Comparison of ENCODE assay signal across 8 cellular contexts in genomic region chr10:78407009-78407711, GRCh38.
DNase-seq lines count a peak whose midpoint lies in the region; ATAC-seq and TF ChIP-seq lines count a peak whose summit lies in the region.

No MANE protein-coding gene starts in this region.

- H3K4me3 ChIP-seq in esophagus squamous epithelium (peak overlapping the region in 3 of 4 donors; percentile 10 to 57 (median 30)), mucosa of rectum (ENCODE audit: low read length in 2 of 2) (peak overlapping the region; percentile 26 to 50)

- H3K36me3 Mint-ChIP-seq in activated T-cell treated with anti-CD3 and anti-CD28 coated beads, Interleukin-2, amount 50 U/mL, for 24 hours (ENCODE audit: low read depth) = no peaks in the 10 kb centered on the region
- H3K36me3 Mint-ChIP-seq in stimulated activated effector memory CD8-positive, alpha-beta T cell treated with anti-CD3 and anti-CD28 coated beads, Interleukin-12 subunit alpha, Interleukin-12 subunit beta, amount 100 ng/mL, for 72 hours = no peaks in the 10 kb centered on the region

- no peak overlapping the region for H3K9ac ChIP-seq in mucosa of rectum (ENCODE audit: low read depth in 1 of 2, low read length in 2 of 2)

- no peak for TF ChIP-seq CTCF in esophagus squamous epithelium (IDR thresholded peaks at IDR 0.05)

- H3K27ac Mint-ChIP-seq in activated T-cell treated with anti-CD3 and anti-CD28 coated beads, Interleukin-2, amount 50 U/mL, for 24 hours = no peak overlapping the region
- no peak overlapping the region for H3K27ac Mint-ChIP-seq in stimulated activated effector memory CD8-positive, alpha-beta T cell treated with anti-CD3 and anti-CD28 coated beads, Interleukin-12 subunit alpha, Interleukin-12 subunit beta, amount 100 ng/mL, for 72 hours

- H3K4me1 ChIP-seq in esophagus squamous epithelium (peaks cover 16 to 33% (median 19%) of the 10 kb centered on the region in 3 donors), mucosa of rectum (ENCODE audit: control insufficient read depth in 2 of 2, insufficient read depth in 2 of 2, low read length in 2 of 2) (peaks cover 0 to 6% of the 10 kb centered on the region in 2 donors)

- no peak for TF ChIP-seq POLR2A in esophagus squamous epithelium (IDR thresholded peaks at IDR 0.05)

- H3K36me3 ChIP-seq in esophagus squamous epithelium (no peaks in the 10 kb centered on the region), mucosa of rectum (ENCODE audit: control insufficient read depth in 2 of 2, insufficient read depth in 2 of 2, low read length in 2 of 2) (no peaks in the 10 kb centered on the region)

- DNase-seq in COLO829 (ENCODE audit: low spot score) (peak; percentile 11), NCI-H524 (lab: John Stamatoyannopoulos, UW) (peak; percentile 47 to 82), esophagus squamous epithelium (lab: John Stamatoyannopoulos, UW) (no peak), H4 (ENCODE audit: low spot score) (no peak)
- peak; percentile 78 for DNase-seq in activated T-cell treated with anti-CD3 and anti-CD28 coated beads, Interleukin-2, amount 50 U/mL, for 24 hours
- peak; percentile 31 to 67 for DNase-seq in stimulated activated effector memory CD8-positive, alpha-beta T cell treated with anti-CD3 and anti-CD28 coated beads, Interleukin-12 subunit alpha, Interleukin-12 subunit beta, amount 100 ng/mL, for 72 hours (ENCODE audit: low spot score in 2 of 2)

- H3K27me3 ChIP-seq in esophagus squamous epithelium (peaks cover 0 to 25% (median 0%) of the 10 kb centered on the region in 4 donors), mucosa of rectum (ENCODE audit: control insufficient read depth in 2 of 2, insufficient read depth in 2 of 2, low read length in 2 of 2) (peaks cover 5 to 6% of the 10 kb centered on the region in 2 donors)

- peak; percentile 55 for ATAC-seq in HG02884 (IDR thresholded peaks at IDR 0.05; ENCODE audit: unreplicated experiment)
- ATAC-seq in stimulated activated effector memory CD8-positive, alpha-beta T cell treated with anti-CD3 and anti-CD28 coated beads, Interleukin-12 subunit alpha, Interleukin-12 subunit beta, amount 100 ng/mL, for 72 hours = peak; percentile 70

- peak overlapping the region in 2 of 4 donors; percentile 34 to 68 for H3K27ac ChIP-seq in esophagus squamous epithelium
- no peak overlapping the region for H3K27ac ChIP-seq in mucosa of rectum (ENCODE audit: low read depth in 2 of 2, low read length in 2 of 2)

- no peaks in the 10 kb centered on the region for H3K9me3 ChIP-seq in esophagus squamous epithelium
- no peaks in the 10 kb centered on the region for H3K9me3 ChIP-seq in mucosa of rectum (ENCODE audit: control insufficient read depth in 2 of 2, low read length in 2 of 2)

- intact Hi-C loops in esophagus squamous epithelium (cut with DNase I) = no loop called here

- WGBS in esophagus squamous epithelium, 2 donors = 2 to 4% methylated on average over 4 to 9 of the region's 20 CpGs

- H3K27me3 Mint-ChIP-seq in activated T-cell treated with anti-CD3 and anti-CD28 coated beads, Interleukin-2, amount 50 U/mL, for 24 hours = peaks cover 31% of the 10 kb centered on the region

- peaks cover 9% of the 10 kb centered on the region for H3K4me1 Mint-ChIP-seq in activated T-cell treated with anti-CD3 and anti-CD28 coated beads, Interleukin-2, amount 50 U/mL, for 24 hours (ENCODE audit: low read depth)
- H3K4me1 Mint-ChIP-seq in stimulated activated effector memory CD8-positive, alpha-beta T cell treated with anti-CD3 and anti-CD28 coated beads, Interleukin-12 subunit alpha, Interleukin-12 subunit beta, amount 100 ng/mL, for 72 hours = peaks cover 8% of the 10 kb centered on the region

- peak overlapping the region; percentile 57 for H3K4me3 Mint-ChIP-seq in activated T-cell treated with anti-CD3 and anti-CD28 coated beads, Interleukin-2, amount 50 U/mL, for 24 hours
- peak overlapping the region; percentile 41 for H3K4me3 Mint-ChIP-seq in stimulated activated effector memory CD8-positive, alpha-beta T cell treated with anti-CD3 and anti-CD28 coated beads, Interleukin-12 subunit alpha, Interleukin-12 subunit beta, amount 100 ng/mL, for 72 hours

- no peaks in the 10 kb centered on the region for H3K9me3 Mint-ChIP-seq in activated T-cell treated with anti-CD3 and anti-CD28 coated beads, Interleukin-2, amount 50 U/mL, for 24 hours
- H3K9me3 Mint-ChIP-seq in stimulated activated effector memory CD8-positive, alpha-beta T cell treated with anti-CD3 and anti-CD28 coated beads, Interleukin-12 subunit alpha, Interleukin-12 subunit beta, amount 100 ng/mL, for 72 hours = no peaks in the 10 kb centered on the region

Comparison
In these comparisons a context has a peak if more than half of its experiments do, and no peak if none do; other contexts are left out.
1. DNase-seq: peak in COLO829 (single experiment), NCI-H524 (2 of 2), activated T-cell treated with anti-CD3 and anti-CD28 coated beads, Interleukin-2, amount 50 U/mL, for 24 hours (single experiment) and stimulated activated effector memory CD8-positive, alpha-beta T cell treated with anti-CD3 and anti-CD28 coated beads, Interleukin-12 subunit alpha, Interleukin-12 subunit beta, amount 100 ng/mL, for 72 hours (2 of 2); none in esophagus squamous epithelium (single experiment) and H4 (single experiment).